1 cellular context compared by ENCODE assay signal in the genomic region with DNA sequence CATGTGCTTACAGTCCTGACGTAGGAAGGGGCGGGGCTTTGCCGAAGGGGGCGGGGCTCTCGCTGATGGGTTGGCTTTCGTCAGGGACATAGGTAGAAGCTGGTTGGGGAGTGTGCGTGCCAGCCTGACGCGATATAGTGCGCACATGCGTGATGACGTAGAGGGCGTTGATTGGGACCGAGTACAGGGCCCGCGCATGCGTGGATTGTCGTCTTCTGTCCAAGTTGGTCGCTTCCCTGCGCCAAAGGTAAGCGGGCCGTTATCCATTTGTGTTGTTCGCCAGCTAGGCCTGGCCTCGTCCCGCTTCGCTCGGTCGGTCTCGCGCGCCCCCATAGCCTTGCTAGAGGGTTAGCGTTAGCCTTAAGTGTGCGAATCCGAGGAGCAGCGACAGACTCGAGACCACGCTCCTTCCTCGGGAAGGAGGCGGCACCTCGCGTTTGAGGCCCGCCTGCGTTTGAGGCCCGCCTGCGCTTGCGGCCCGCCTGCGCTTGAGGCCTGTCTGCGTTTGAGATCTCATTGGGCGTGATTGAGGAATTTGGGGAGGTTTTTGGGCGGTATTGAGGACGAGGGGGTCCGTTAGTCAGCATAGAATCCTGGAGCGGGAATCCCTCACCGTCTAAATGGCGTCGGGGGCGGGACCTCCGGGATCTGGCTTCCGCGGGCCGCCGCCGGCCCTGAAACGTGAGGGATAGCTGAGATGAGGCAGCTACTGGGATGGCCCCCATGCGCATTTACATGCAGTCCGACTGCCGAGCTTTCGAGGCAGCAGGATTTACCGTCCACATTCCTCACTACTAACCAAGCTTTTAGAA.
TF ChIP-seq lines count a peak whose summit lies in the region.

A gene (plus strand): TSS at position 197 of the 812 bp plus-strand sequence. CDS start 710 bp downstream, outside the sequence.

TF ChIP-seq in K562, 482 proteins besides CTCF, POLR2A, EP300 and RAD21 (continued from another document and continues in another):
- TF ChIP-seq, protein P1, sequence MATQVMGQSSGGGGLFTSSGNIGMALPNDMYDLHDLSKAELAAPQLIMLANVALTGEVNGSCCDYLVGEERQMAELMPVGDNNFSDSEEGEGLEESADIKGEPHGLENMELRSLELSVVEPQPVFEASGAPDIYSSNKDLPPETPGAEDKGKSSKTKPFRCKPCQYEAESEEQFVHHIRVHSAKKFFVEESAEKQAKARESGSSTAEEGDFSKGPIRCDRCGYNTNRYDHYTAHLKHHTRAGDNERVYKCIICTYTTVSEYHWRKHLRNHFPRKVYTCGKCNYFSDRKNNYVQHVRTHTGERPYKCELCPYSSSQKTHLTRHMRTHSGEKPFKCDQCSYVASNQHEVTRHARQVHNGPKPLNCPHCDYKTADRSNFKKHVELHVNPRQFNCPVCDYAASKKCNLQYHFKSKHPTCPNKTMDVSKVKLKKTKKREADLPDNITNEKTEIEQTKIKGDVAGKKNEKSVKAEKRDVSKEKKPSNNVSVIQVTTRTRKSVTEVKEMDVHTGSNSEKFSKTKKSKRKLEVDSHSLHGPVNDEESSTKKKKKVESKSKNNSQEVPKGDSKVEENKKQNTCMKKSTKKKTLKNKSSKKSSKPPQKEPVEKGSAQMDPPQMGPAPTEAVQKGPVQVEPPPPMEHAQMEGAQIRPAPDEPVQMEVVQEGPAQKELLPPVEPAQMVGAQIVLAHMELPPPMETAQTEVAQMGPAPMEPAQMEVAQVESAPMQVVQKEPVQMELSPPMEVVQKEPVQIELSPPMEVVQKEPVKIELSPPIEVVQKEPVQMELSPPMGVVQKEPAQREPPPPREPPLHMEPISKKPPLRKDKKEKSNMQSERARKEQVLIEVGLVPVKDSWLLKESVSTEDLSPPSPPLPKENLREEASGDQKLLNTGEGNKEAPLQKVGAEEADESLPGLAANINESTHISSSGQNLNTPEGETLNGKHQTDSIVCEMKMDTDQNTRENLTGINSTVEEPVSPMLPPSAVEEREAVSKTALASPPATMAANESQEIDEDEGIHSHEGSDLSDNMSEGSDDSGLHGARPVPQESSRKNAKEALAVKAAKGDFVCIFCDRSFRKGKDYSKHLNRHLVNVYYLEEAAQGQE (CRISPR knock-in tag; IDR thresholded peaks at IDR 0.05; ENCODE audit: low read depth) = peak; percentile 55; the same call in 1 of the 2 replicates
- TF ChIP-seq KAT2B (IDR thresholded peaks at IDR 0.05; ENCODE audit: low read depth, low read length) = no peak
- TF ChIP-seq, protein P2, sequence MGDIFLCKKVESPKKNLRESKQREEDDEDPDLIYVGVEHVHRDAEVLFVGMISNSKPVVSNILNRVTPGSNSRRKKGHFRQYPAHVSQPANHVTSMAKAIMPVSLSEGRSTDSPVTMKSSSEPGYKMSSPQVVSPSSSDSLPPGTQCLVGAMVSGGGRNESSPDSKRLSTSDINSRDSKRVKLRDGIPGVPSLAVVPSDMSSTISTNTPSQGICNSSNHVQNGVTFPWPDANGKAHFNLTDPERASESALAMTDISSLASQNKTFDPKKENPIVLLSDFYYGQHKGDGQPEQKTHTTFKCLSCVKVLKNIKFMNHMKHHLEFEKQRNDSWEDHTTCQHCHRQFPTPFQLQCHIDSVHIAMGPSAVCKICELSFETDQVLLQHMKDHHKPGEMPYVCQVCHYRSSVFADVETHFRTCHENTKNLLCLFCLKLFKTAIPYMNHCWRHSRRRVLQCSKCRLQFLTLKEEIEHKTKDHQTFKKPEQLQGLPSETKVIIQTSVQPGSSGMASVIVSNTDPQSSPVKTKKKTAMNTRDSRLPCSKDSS (IDR thresholded peaks at IDR 0.05; ENCODE audit: low read depth, partially characterized antibody) = no peak
- TF ChIP-seq CBX3 (IDR thresholded peaks at IDR 0.05; ENCODE audit: borderline replicate concordance in 1 of 2, low read length in 2 of 2) = no peak
- TF ChIP-seq, protein P3, sequence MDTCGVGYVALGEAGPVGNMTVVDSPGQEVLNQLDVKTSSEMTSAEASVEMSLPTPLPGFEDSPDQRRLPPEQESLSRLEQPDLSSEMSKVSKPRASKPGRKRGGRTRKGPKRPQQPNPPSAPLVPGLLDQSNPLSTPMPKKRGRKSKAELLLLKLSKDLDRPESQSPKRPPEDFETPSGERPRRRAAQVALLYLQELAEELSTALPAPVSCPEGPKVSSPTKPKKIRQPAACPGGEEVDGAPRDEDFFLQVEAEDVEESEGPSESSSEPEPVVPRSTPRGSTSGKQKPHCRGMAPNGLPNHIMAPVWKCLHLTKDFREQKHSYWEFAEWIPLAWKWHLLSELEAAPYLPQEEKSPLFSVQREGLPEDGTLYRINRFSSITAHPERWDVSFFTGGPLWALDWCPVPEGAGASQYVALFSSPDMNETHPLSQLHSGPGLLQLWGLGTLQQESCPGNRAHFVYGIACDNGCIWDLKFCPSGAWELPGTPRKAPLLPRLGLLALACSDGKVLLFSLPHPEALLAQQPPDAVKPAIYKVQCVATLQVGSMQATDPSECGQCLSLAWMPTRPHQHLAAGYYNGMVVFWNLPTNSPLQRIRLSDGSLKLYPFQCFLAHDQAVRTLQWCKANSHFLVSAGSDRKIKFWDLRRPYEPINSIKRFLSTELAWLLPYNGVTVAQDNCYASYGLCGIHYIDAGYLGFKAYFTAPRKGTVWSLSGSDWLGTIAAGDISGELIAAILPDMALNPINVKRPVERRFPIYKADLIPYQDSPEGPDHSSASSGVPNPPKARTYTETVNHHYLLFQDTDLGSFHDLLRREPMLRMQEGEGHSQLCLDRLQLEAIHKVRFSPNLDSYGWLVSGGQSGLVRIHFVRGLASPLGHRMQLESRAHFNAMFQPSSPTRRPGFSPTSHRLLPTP (IDR thresholded peaks at IDR 0.05; ENCODE audit: borderline replicate concordance, extremely low read depth, insufficient read length) = no peak
- TF ChIP-seq KAT7 (CRISPR knock-in tag; IDR thresholded peaks at IDR 0.05; ENCODE audit: borderline replicate concordance) = no peak
- TF ChIP-seq, protein P4, sequence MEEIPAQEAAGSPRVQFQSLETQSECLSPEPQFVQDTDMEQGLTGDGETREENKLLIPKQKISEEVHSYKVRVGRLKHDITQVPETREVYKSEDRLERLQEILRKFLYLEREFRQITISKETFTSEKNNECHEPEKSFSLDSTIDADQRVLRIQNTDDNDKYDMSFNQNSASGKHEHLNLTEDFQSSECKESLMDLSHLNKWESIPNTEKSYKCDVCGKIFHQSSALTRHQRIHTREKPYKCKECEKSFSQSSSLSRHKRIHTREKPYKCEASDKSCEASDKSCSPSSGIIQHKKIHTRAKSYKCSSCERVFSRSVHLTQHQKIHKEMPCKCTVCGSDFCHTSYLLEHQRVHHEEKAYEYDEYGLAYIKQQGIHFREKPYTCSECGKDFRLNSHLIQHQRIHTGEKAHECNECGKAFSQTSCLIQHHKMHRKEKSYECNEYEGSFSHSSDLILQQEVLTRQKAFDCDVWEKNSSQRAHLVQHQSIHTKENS (CRISPR knock-in tag; IDR thresholded peaks at IDR 0.05) = no peak
- TF ChIP-seq, protein P5, sequence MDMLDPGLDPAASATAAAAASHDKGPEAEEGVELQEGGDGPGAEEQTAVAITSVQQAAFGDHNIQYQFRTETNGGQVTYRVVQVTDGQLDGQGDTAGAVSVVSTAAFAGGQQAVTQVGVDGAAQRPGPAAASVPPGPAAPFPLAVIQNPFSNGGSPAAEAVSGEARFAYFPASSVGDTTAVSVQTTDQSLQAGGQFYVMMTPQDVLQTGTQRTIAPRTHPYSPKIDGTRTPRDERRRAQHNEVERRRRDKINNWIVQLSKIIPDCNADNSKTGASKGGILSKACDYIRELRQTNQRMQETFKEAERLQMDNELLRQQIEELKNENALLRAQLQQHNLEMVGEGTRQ (CRISPR knock-in tag; IDR thresholded peaks at IDR 0.05) = no peak
- no peak for TF ChIP-seq ZNF444 (CRISPR knock-in tag; IDR thresholded peaks at IDR 0.05)
- TF ChIP-seq ZNF12 (CRISPR knock-in tag; IDR thresholded peaks at IDR 0.05) = no peak
- no peak for TF ChIP-seq POLR2H (tag; IDR thresholded peaks at IDR 0.05; ENCODE audit: low read depth)
- TF ChIP-seq, protein P6, sequence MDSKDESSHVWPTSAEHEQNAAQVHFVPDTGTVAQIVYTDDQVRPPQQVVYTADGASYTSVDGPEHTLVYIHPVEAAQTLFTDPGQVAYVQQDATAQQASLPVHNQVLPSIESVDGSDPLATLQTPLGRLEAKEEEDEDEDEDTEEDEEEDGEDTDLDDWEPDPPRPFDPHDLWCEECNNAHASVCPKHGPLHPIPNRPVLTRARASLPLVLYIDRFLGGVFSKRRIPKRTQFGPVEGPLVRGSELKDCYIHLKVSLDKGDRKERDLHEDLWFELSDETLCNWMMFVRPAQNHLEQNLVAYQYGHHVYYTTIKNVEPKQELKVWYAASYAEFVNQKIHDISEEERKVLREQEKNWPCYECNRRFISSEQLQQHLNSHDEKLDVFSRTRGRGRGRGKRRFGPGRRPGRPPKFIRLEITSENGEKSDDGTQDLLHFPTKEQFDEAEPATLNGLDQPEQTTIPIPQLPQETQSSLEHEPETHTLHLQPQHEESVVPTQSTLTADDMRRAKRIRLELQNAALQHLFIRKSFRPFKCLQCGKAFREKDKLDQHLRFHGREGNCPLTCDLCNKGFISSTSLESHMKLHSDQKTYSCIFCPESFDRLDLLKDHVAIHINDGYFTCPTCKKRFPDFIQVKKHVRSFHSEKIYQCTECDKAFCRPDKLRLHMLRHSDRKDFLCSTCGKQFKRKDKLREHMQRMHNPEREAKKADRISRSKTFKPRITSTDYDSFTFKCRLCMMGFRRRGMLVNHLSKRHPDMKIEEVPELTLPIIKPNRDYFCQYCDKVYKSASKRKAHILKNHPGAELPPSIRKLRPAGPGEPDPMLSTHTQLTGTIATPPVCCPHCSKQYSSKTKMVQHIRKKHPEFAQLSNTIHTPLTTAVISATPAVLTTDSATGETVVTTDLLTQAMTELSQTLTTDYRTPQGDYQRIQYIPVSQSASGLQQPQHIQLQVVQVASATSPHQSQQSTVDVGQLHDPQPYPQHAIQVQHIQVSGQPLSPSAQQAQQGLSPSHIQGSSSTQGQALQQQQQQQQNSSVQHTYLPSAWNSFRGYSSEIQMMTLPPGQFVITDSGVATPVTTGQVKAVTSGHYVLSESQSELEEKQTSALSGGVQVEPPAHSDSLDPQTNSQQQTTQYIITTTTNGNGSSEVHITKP (IDR thresholded peaks at IDR 0.05; ENCODE audit: partially characterized antibody) = no peak
- no peak for TF ChIP-seq SLC30A9 (CRISPR knock-in tag; IDR thresholded peaks at IDR 0.05)
- TF ChIP-seq, protein P7, sequence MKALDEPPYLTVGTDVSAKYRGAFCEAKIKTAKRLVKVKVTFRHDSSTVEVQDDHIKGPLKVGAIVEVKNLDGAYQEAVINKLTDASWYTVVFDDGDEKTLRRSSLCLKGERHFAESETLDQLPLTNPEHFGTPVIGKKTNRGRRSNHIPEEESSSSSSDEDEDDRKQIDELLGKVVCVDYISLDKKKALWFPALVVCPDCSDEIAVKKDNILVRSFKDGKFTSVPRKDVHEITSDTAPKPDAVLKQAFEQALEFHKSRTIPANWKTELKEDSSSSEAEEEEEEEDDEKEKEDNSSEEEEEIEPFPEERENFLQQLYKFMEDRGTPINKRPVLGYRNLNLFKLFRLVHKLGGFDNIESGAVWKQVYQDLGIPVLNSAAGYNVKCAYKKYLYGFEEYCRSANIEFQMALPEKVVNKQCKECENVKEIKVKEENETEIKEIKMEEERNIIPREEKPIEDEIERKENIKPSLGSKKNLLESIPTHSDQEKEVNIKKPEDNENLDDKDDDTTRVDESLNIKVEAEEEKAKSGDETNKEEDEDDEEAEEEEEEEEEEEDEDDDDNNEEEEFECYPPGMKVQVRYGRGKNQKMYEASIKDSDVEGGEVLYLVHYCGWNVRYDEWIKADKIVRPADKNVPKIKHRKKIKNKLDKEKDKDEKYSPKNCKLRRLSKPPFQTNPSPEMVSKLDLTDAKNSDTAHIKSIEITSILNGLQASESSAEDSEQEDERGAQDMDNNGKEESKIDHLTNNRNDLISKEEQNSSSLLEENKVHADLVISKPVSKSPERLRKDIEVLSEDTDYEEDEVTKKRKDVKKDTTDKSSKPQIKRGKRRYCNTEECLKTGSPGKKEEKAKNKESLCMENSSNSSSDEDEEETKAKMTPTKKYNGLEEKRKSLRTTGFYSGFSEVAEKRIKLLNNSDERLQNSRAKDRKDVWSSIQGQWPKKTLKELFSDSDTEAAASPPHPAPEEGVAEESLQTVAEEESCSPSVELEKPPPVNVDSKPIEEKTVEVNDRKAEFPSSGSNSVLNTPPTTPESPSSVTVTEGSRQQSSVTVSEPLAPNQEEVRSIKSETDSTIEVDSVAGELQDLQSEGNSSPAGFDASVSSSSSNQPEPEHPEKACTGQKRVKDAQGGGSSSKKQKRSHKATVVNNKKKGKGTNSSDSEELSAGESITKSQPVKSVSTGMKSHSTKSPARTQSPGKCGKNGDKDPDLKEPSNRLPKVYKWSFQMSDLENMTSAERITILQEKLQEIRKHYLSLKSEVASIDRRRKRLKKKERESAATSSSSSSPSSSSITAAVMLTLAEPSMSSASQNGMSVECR (CRISPR knock-in tag; IDR thresholded peaks at IDR 0.05) = peak; percentile 76; the same call in 1 of the 2 replicates
- TF ChIP-seq KDM4B (IDR thresholded peaks at IDR 0.05; ENCODE audit: borderline replicate concordance in 2 of 2, low read depth in 1 of 2) = 0 out of 4 replicates have a peak, but pooled peaks of 1 of the 2 experiments have one; percentile 53
- no peak for TF ChIP-seq BACH1 (tag; IDR thresholded peaks at IDR 0.05)
- TF ChIP-seq, protein P8, sequence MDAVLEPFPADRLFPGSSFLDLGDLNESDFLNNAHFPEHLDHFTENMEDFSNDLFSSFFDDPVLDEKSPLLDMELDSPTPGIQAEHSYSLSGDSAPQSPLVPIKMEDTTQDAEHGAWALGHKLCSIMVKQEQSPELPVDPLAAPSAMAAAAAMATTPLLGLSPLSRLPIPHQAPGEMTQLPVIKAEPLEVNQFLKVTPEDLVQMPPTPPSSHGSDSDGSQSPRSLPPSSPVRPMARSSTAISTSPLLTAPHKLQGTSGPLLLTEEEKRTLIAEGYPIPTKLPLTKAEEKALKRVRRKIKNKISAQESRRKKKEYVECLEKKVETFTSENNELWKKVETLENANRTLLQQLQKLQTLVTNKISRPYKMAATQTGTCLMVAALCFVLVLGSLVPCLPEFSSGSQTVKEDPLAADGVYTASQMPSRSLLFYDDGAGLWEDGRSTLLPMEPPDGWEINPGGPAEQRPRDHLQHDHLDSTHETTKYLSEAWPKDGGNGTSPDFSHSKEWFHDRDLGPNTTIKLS (IDR thresholded peaks at IDR 0.05; ENCODE audit: borderline replicate concordance, low read depth) = no peak
- no peak for TF ChIP-seq MYNN (IDR thresholded peaks at IDR 0.05)
- no peak for TF ChIP-seq MYNN (CRISPR knock-in tag; IDR thresholded peaks at IDR 0.05)
- no peak for TF ChIP-seq ZNF24 (IDR thresholded peaks at IDR 0.05)
- TF ChIP-seq TEAD1 (CRISPR knock-in tag; IDR thresholded peaks at IDR 0.05) = peak in 1 of 2 experiments; percentile 51; a peak in 1 of 4 replicates
- no peak for TF ChIP-seq ZNF75A (CRISPR knock-in tag; IDR thresholded peaks at IDR 0.05)
- TF ChIP-seq ZNF121 (CRISPR knock-in tag; conservative IDR thresholded peaks at IDR 0.05) = no peak
- TF ChIP-seq, protein P9, sequence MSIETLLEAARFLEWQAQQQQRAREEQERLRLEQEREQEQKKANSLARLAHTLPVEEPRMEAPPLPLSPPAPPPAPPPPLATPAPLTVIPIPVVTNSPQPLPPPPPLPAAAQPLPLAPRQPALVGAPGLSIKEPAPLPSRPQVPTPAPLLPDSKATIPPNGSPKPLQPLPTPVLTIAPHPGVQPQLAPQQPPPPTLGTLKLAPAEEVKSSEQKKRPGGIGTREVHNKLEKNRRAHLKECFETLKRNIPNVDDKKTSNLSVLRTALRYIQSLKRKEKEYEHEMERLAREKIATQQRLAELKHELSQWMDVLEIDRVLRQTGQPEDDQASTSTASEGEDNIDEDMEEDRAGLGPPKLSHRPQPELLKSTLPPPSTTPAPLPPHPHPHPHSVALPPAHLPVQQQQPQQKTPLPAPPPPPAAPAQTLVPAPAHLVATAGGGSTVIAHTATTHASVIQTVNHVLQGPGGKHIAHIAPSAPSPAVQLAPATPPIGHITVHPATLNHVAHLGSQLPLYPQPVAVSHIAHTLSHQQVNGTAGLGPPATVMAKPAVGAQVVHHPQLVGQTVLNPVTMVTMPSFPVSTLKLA (conservative IDR thresholded peaks at IDR 0.05) = peak; percentile 60 to 65; a peak in 3 of 4 replicates
